8 cellular contexts compared by ENCODE assay signal in genomic region chr19:45526143-45526542, GRCh38. TPM values are rescaled to one million over a fixed set of nuclear protein-coding genes. Genes with fewer than 3 reads are reported as not detected.
DNase-seq lines count a peak whose midpoint lies in the region; ATAC-seq, FAIRE-seq and TF ChIP-seq lines count a peak whose summit lies in the region.

No MANE protein-coding gene starts in this region.

- TF ChIP-seq POLR2A in vagina (IDR thresholded peaks at IDR 0.05), result no peak

- DNase-seq in CD8-positive, alpha-beta T cell, result no peak
- DNase-seq in astrocyte (ENCODE audit: low read depth) (peak; percentile 50), islet precursor cell (peak; percentile 86), vagina (ENCODE audit: extremely low spot score in 2 of 2) (no peak), immature natural killer cell (no peak)

- H3K9me3 ChIP-seq in CD8-positive, alpha-beta T cell (ENCODE audit: low read length), result no peaks in the 10 kb centered on the region
- H3K9me3 ChIP-seq in astrocyte (ENCODE audit: insufficient read depth, low read depth, low read length) (no peaks in the 10 kb centered on the region), vagina (no peaks in the 10 kb centered on the region)

- peaks cover 75% of the 10 kb centered on the region for H4K20me1 ChIP-seq in astrocyte (ENCODE audit: insufficient read depth, low read length)

- no peaks in the 10 kb centered on the region for H3K4me1 ChIP-seq in CD8-positive, alpha-beta T cell (ENCODE audit: insufficient read depth, low read length)
- H3K4me1 ChIP-seq in astrocyte (ENCODE audit: insufficient read depth, low read length), result peaks cover 15% of the 10 kb centered on the region
- peaks cover 24% of the 10 kb centered on the region for H3K4me1 ChIP-seq in vagina

- no peaks in the 10 kb centered on the region for H3K27me3 Mint-ChIP-seq in CD8-positive, alpha-beta T cell (ENCODE audit: low read depth)
- H3K27me3 Mint-ChIP-seq in astrocyte (ENCODE audit: low read depth, unreplicated experiment) (no peaks in the 10 kb centered on the region), immature natural killer cell (ENCODE audit: low read depth in 3 of 3) (peaks cover 0 to 7% (median 2%) of the 10 kb centered on the region in 3 donors)

- H2AFZ ChIP-seq in astrocyte (ENCODE audit: low read depth, low read length), result no peak overlapping the region

- peaks cover 49% of the 10 kb centered on the region for H3K36me3 Mint-ChIP-seq in CD8-positive, alpha-beta T cell
- H3K36me3 Mint-ChIP-seq in astrocyte (ENCODE audit: low read depth, unreplicated experiment) (peaks cover 29% of the 10 kb centered on the region), immature natural killer cell (peaks cover 6 to 30% (median 7%) of the 10 kb centered on the region in 3 donors)

- no peak for TF ChIP-seq RAD21 in Ishikawa (IDR thresholded peaks at IDR 0.05; ENCODE audit: low read depth)

- H3K9me3 Mint-ChIP-seq in CD8-positive, alpha-beta T cell, result no peaks in the 10 kb centered on the region
- H3K9me3 Mint-ChIP-seq in astrocyte (ENCODE audit: unreplicated experiment) (no peaks in the 10 kb centered on the region), immature natural killer cell (peaks cover 0 to 1% (median 0%) of the 10 kb centered on the region in 6 donors)

- no peak for ATAC-seq in CD8-positive, alpha-beta T cell
- ATAC-seq in HG03378 (IDR thresholded peaks at IDR 0.05; ENCODE audit: unreplicated experiment), result no peak
- no peak for ATAC-seq in HG03039 (IDR thresholded peaks at IDR 0.05; ENCODE audit: unreplicated experiment)

- TF ChIP-seq CTCF in CD8-positive, alpha-beta T cell (IDR thresholded peaks at IDR 0.05), result no peak
- TF ChIP-seq CTCF in astrocyte (IDR thresholded peaks at IDR 0.05; ENCODE audit: insufficient read depth, low read depth, low read length) (no peak), vagina (IDR thresholded peaks at IDR 0.05) (no peak)

- H3K4me1 Mint-ChIP-seq in CD8-positive, alpha-beta T cell (ENCODE audit: low read depth), result peaks cover 15% of the 10 kb centered on the region
- H3K4me1 Mint-ChIP-seq in astrocyte (ENCODE audit: low read depth, unreplicated experiment) (peaks cover 12% of the 10 kb centered on the region), immature natural killer cell (peaks cover 16 to 23% of the 10 kb centered on the region in 2 donors)

- peaks cover 15% of the 10 kb centered on the region for H3K36me3 ChIP-seq in CD8-positive, alpha-beta T cell (ENCODE audit: insufficient read depth, low read length)
- H3K36me3 ChIP-seq in astrocyte (ENCODE audit: insufficient read depth, low read length) (peaks cover 45% of the 10 kb centered on the region), vagina (peaks cover 0 to 35% of the 10 kb centered on the region in 2 donors)

- no peak overlapping the region for H3K4me3 Mint-ChIP-seq in CD8-positive, alpha-beta T cell
- H3K4me3 Mint-ChIP-seq in astrocyte (ENCODE audit: unreplicated experiment), result no peak overlapping the region
- H3K4me3 Mint-ChIP-seq in immature natural killer cell, result no peak overlapping the region

- POLR2A ChIA-PET in CD8-positive, alpha-beta T cell (lab: Charles Lee), result no interaction called here

- intact Hi-C loops in CD8-positive, alpha-beta T cell (cut with DNase I, micrococcal nuclease), result no loop called here
- intact Hi-C loops in vagina (cut with DNase I), result no loop called here

- CTCF ChIA-PET in CD8-positive, alpha-beta T cell (lab: Charles Lee), result interaction anchor here (1.2 to 1.9 kb wide), 3 partner anchors 32 to 155 kb away, joined by 3 to 4 read pairs (median 3); no protein-coding TSS in a partner anchor

- H3K9ac ChIP-seq in astrocyte (ENCODE audit: low read length), result no peak overlapping the region

- H3K4me3 ChIP-seq in CD8-positive, alpha-beta T cell (ENCODE audit: low read depth, low read length), result no peak overlapping the region
- H3K4me3 ChIP-seq in astrocyte (ENCODE audit: insufficient read depth, low read depth, low read length) (no peak overlapping the region), vagina (no peak overlapping the region)

- H3K27ac ChIP-seq in CD8-positive, alpha-beta T cell (ENCODE audit: low read depth, low read length), result no peak overlapping the region
- no peak overlapping the region for H3K27ac ChIP-seq in astrocyte (ENCODE audit: low read depth, low read length)
- H3K27ac ChIP-seq in vagina, result no peak overlapping the region

- H3K79me2 ChIP-seq in astrocyte (ENCODE audit: insufficient read depth, low read length), result peaks cover 3% of the 10 kb centered on the region

- peak overlapping the region; percentile 45 for H3K27ac Mint-ChIP-seq in CD8-positive, alpha-beta T cell
- no peak overlapping the region for H3K27ac Mint-ChIP-seq in astrocyte (ENCODE audit: unreplicated experiment)
- peak overlapping the region in 1 of 6 donors; percentile 7 for H3K27ac Mint-ChIP-seq in immature natural killer cell

- H3K4me2 ChIP-seq in astrocyte (ENCODE audit: low read length), result no peak overlapping the region

- no peaks in the 10 kb centered on the region for H3K27me3 ChIP-seq in CD8-positive, alpha-beta T cell (ENCODE audit: insufficient read depth, low read length)
- H3K27me3 ChIP-seq in astrocyte (ENCODE audit: insufficient read depth, low read length) (no peaks in the 10 kb centered on the region), vagina (no peaks in the 10 kb centered on the region)

- no peak for TF ChIP-seq EP300 in Ishikawa (IDR thresholded peaks at IDR 0.05; ENCODE audit: borderline replicate concordance)

- FAIRE-seq in astrocyte (lab: Jason Lieb, UNC), result no peak

TF ChIP-seq in Ishikawa, 13 proteins besides CTCF, POLR2A, EP300 and RAD21:
- TF ChIP-seq EGR1 (IDR thresholded peaks at IDR 0.05) (no peak), CREB1 (IDR thresholded peaks at IDR 0.05; ENCODE audit: low read depth) (no peak), MAX (IDR thresholded peaks at IDR 0.05) (0 out of 2 replicates have a peak, but pooled peaks have one; percentile 17), TEAD4 (IDR thresholded peaks at IDR 0.05) (peak; percentile 34), TCF12 (IDR thresholded peaks at IDR 0.05; ENCODE audit: low read depth) (no peak)

RNA-seq across cellular contexts. Expression of gene VASP, which starts 18.9 kb away (rescaled TPM):
- 10 to 100 TPM; 45.6 to 51.6 TPM for total RNA-seq in CD8-positive, alpha-beta T cell
- total RNA-seq in astrocyte (205 and 222 TPM in 2 replicates), vagina (103 TPM)
- polyA plus RNA-seq in immature natural killer cell, result 100 to 1,000 TPM in 1 of 3 donors, 10 to 100 TPM in 2; 91.2 to 126 (median 93.4) TPM

RNA-seq across cellular contexts. Expression of gene PPM1N, which starts 27.9 kb away (rescaled TPM):
- 1 to 10 TPM; 5.6 to 8.0 TPM for total RNA-seq in CD8-positive, alpha-beta T cell
- total RNA-seq in astrocyte, result 0.67 and 1.3 TPM in 2 replicates
- total RNA-seq in vagina, result 3.9 TPM
- 1 to 10 TPM; 3.9 to 5.7 (median 4.0) TPM for polyA plus RNA-seq in immature natural killer cell

RNA-seq across cellular contexts. Expression of gene RTN2, which starts 29.3 kb away (rescaled TPM):
- 1 to 10 TPM in 1 of 2 experiments, under 1 TPM in 1; 0.64 to 1.3 TPM for total RNA-seq in CD8-positive, alpha-beta T cell
- total RNA-seq in astrocyte (29.1 and 35.3 TPM in 2 replicates), vagina (13.0 TPM)
- under 1 TPM in 2 of 3 donors, not detected in 1; 0.48 to 0.80 TPM for polyA plus RNA-seq in immature natural killer cell

RNA-seq across cellular contexts. Expression of gene FOSB, which starts 58.3 kb away (rescaled TPM):
- total RNA-seq in CD8-positive, alpha-beta T cell, result 100 to 1,000 TPM; 625 to 631 TPM
- total RNA-seq in astrocyte, result 8.2 and 13.3 TPM in 2 replicates
- 20.6 TPM for total RNA-seq in vagina
- polyA plus RNA-seq in immature natural killer cell, result 10 to 100 TPM; 11.6 to 30.1 (median 11.6) TPM

RNA-seq across cellular contexts. Expression of gene OPA3, which starts 58.5 kb away (rescaled TPM):
- 1 to 10 TPM; 5.6 to 5.7 TPM for total RNA-seq in CD8-positive, alpha-beta T cell
- total RNA-seq in astrocyte, result 12.4 and 12.8 TPM in 2 replicates
- 6.6 TPM for total RNA-seq in vagina
- 10 to 100 TPM in 1 of 3 donors, 1 to 10 TPM in 1, not detected in 1; 3.3 to 18.4 TPM for polyA plus RNA-seq in immature natural killer cell

Comparison
In these comparisons a context has a peak if more than half of its experiments do, and no peak if none do; other contexts are left out.
1. DNase-seq: peak in astrocyte (single experiment) and islet precursor cell (single experiment); none in CD8-positive, alpha-beta T cell (0 of 7), vagina (0 of 2) and immature natural killer cell (0 of 3).